In genomic region chr16:58487566-58488351, GRCh38 we compare ENCODE assay signal across 1 cellular context.
A peak's percentile ranks its signal among the peaks of the same experiment; 100 is the strongest.
TF ChIP-seq lines count a peak whose summit lies in the region.

No MANE protein-coding gene starts in this region.

TF ChIP-seq in K562, 482 proteins besides CTCF, POLR2A, EP300 and RAD21 (continued from another document):
- TF ChIP-seq TAF1 (IDR thresholded peaks at IDR 0.05; ENCODE audit: control insufficient read depth, extremely low read depth, insufficient read depth, low read length, severe bottlenecking) (no peak), MYBL2 (IDR thresholded peaks at IDR 0.05; ENCODE audit: low read depth) (no peak), MYBL2 (CRISPR knock-in tag; IDR thresholded peaks at IDR 0.05; ENCODE audit: borderline replicate concordance) (no peak), ATF7 (IDR thresholded peaks at IDR 0.05) (peak; percentile 17; the same call in 1 of the 2 replicates), LEF1 (IDR thresholded peaks at IDR 0.05) (no peak), ZNF408 (CRISPR knock-in tag; IDR thresholded peaks at IDR 0.05; ENCODE audit: low read depth) (no peak), MAFK (IDR thresholded peaks at IDR 0.05; ENCODE audit: low read length) (no peak), CTBP1 (IDR thresholded peaks at IDR 0.05; ENCODE audit: borderline replicate concordance) (peak; percentile 54; the same call in 1 of the 2 replicates), NFRKB (IDR thresholded peaks at IDR 0.05; ENCODE audit: low read depth) (no peak), ID3 (CRISPR knock-in tag; IDR thresholded peaks at IDR 0.05) (no peak), ID3 (tag; IDR thresholded peaks at IDR 0.05) (no peak), ZBTB33 (CRISPR knock-in tag; IDR thresholded peaks at IDR 0.05) (0 out of 2 replicates have a peak, but pooled peaks have one; percentile 16), FIP1L1 (IDR thresholded peaks at IDR 0.05; ENCODE audit: low read depth, low read length, poor library complexity, severe bottlenecking) (peak; percentile 60), SMARCC2 (IDR thresholded peaks at IDR 0.05; ENCODE audit: low read depth) (no peak), ZNF197 (CRISPR knock-in tag; IDR thresholded peaks at IDR 0.05; ENCODE audit: low read depth) (no peak), POLR2AphosphoS2 (IDR thresholded peaks at IDR 0.05; ENCODE audit: low read length) (no peak), ARHGAP35 (IDR thresholded peaks at IDR 0.05; ENCODE audit: partially characterized antibody) (no peak), DACH1 (IDR thresholded peaks at IDR 0.05; ENCODE audit: partially characterized antibody) (no peak), JUN (IDR thresholded peaks at IDR 0.05; ENCODE audit: borderline replicate concordance, low read depth, low read length) (no peak), JUN (CRISPR knock-in tag; IDR thresholded peaks at IDR 0.05; ENCODE audit: borderline replicate concordance) (no peak), STAT6 (CRISPR knock-in tag; IDR thresholded peaks at IDR 0.05) (no peak), MCM3 (IDR thresholded peaks at IDR 0.05) (no peak), SMARCA5 (IDR thresholded peaks at IDR 0.05) (peak; percentile 64; the same call in 1 of the 2 replicates), VEZF1 (CRISPR knock-in tag; IDR thresholded peaks at IDR 0.05) (no peak), HOMEZ (CRISPR knock-in tag; IDR thresholded peaks at IDR 0.05) (no peak), REST (CRISPR knock-in tag; IDR thresholded peaks at IDR 0.05; ENCODE audit: low read depth) (no peak), DIDO1 (tag; IDR thresholded peaks at IDR 0.05; ENCODE audit: low read depth) (no peak), ZFP91 (CRISPR knock-in tag; IDR thresholded peaks at IDR 0.05) (0 out of 2 replicates have a peak, but pooled peaks have one; percentile 29), PRDM10 (IDR thresholded peaks at IDR 0.05; ENCODE audit: partially characterized antibody) (no peak), ZNF280A (IDR thresholded peaks at IDR 0.05; ENCODE audit: low read depth, partially characterized antibody) (no peak), U2AF2 (optimal IDR thresholded peaks at IDR 0.05; ENCODE audit: low read depth, low read length) (no peak), C11orf30 (IDR thresholded peaks at IDR 0.05; ENCODE audit: low read depth) (no peak), ZNF23 (CRISPR knock-in tag; IDR thresholded peaks at IDR 0.05) (no peak)
